ENCODE assay signal across 1 cellular context in the genomic region with DNA sequence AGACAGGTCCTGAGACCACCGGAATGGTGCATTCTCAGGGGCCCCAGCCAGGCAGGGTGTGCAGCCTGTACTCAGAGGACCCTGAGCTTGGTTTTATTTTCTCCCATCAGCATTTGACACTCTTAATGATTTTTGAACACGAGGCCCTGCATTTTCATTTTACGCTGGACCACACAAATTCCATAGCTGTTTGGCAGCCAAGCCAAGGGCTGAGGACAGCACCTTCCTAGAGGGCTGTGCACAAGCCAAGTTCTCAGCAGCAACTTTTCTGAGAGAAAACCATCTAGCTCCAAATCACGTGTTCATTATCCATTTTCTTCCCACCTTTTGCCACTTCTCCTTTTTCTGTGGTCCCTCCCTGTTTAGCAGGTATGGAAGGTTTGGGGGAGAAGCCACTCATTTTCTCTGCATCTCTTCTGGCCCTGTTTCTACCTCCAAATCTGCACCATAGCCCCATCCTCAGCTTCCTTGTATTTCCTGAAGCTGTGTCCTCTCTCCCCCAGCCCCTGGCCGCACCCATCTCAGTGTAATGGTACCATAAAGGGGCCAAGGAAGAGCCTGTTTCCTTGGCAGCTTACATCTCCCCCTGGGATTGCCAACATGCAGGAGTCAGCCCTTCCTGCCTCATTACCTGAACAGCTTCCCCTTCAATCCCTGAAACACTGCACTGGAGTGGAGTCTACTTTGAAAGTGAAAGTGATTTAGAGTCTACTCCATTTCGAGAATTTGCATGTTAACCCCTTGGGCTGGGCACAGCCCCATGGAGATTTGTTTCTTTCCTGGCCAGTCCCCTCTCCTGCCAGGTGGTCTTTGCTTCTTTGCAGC.
TF ChIP-seq lines count a peak whose summit lies in the region.

No MANE protein-coding gene starts in this region.

TF ChIP-seq in SK-N-SH, 30 proteins besides CTCF, POLR2A, EP300 and RAD21 (continued from another document):
- TF ChIP-seq IRF3 (IDR thresholded peaks at IDR 0.05; ENCODE audit: low read depth, low read length) (no peak), RXRA (IDR thresholded peaks at IDR 0.05; ENCODE audit: borderline replicate concordance, low read depth) (no peak), POLR2AphosphoS5 (IDR thresholded peaks at IDR 0.05; ENCODE audit: low read depth, low read length) (no peak), MXI1 (IDR thresholded peaks at IDR 0.05; ENCODE audit: low read depth, low read length) (no peak), MEF2A (IDR thresholded peaks at IDR 0.05; ENCODE audit: borderline replicate concordance, low read depth) (no peak), NFIC (IDR thresholded peaks at IDR 0.05; ENCODE audit: borderline replicate concordance) (no peak), GABPA (IDR thresholded peaks at IDR 0.05; ENCODE audit: low read depth) (no peak), REST (IDR thresholded peaks at IDR 0.05; ENCODE audit: low read depth, low read length) (no peak), JUND (IDR thresholded peaks at IDR 0.05) (no peak), GATA2 (CRISPR knock-in tag; IDR thresholded peaks at IDR 0.05) (no peak)
- TF ChIP-seq, protein P1, sequence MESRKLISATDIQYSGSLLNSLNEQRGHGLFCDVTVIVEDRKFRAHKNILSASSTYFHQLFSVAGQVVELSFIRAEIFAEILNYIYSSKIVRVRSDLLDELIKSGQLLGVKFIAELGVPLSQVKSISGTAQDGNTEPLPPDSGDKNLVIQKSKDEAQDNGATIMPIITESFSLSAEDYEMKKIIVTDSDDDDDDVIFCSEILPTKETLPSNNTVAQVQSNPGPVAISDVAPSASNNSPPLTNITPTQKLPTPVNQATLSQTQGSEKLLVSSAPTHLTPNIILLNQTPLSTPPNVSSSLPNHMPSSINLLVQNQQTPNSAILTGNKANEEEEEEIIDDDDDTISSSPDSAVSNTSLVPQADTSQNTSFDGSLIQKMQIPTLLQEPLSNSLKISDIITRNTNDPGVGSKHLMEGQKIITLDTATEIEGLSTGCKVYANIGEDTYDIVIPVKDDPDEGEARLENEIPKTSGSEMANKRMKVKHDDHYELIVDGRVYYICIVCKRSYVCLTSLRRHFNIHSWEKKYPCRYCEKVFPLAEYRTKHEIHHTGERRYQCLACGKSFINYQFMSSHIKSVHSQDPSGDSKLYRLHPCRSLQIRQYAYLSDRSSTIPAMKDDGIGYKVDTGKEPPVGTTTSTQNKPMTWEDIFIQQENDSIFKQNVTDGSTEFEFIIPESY (IDR thresholded peaks at IDR 0.05; ENCODE audit: borderline replicate concordance, low read depth): no peak
- TF ChIP-seq, protein P2, sequence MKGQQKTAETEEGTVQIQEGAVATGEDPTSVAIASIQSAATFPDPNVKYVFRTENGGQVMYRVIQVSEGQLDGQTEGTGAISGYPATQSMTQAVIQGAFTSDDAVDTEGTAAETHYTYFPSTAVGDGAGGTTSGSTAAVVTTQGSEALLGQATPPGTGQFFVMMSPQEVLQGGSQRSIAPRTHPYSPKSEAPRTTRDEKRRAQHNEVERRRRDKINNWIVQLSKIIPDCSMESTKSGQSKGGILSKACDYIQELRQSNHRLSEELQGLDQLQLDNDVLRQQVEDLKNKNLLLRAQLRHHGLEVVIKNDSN (IDR thresholded peaks at IDR 0.05; ENCODE audit: borderline replicate concordance, low read depth): no peak
